ENCODE assay signal across 1 cellular context in genomic region chr12:113788020-113788856, GRCh38.
TF ChIP-seq lines count a peak whose summit lies in the region.

No MANE protein-coding gene starts in this region.

TF ChIP-seq in K562, 482 proteins besides CTCF, POLR2A, EP300 and RAD21 (continued from another document and continues in another):
- TF ChIP-seq CHD7 (IDR thresholded peaks at IDR 0.05; ENCODE audit: low read depth, low read length), result no peak
- TF ChIP-seq ZC3H11A (IDR thresholded peaks at IDR 0.05; ENCODE audit: low read depth, low read length), result no peak
- TF ChIP-seq ZNF707 (CRISPR knock-in tag; conservative IDR thresholded peaks at IDR 0.05), result no peak
- TF ChIP-seq PCBP2 (IDR thresholded peaks at IDR 0.05; ENCODE audit: low read depth, low read length, poor library complexity, severe bottlenecking), result no peak
- no peak for TF ChIP-seq TCF7 (IDR thresholded peaks at IDR 0.05; ENCODE audit: borderline replicate concordance)
- TF ChIP-seq ELF2 (CRISPR knock-in tag; IDR thresholded peaks at IDR 0.05), result no peak
- TF ChIP-seq ZNF77 (CRISPR knock-in tag; IDR thresholded peaks at IDR 0.05), result no peak
- TF ChIP-seq RAD51 (IDR thresholded peaks at IDR 0.05; ENCODE audit: borderline replicate concordance, low read depth), result no peak
- no peak for TF ChIP-seq PYGO2 (tag; IDR thresholded peaks at IDR 0.05)
- TF ChIP-seq ZNF318 (IDR thresholded peaks at IDR 0.05; ENCODE audit: borderline replicate concordance in 1 of 2, low read depth in 1 of 2), result no peak
- no peak for TF ChIP-seq GATA2 (CRISPR knock-in tag; IDR thresholded peaks at IDR 0.05)
- TF ChIP-seq ATF2 (CRISPR knock-in tag; IDR thresholded peaks at IDR 0.05), result no peak
- no peak for TF ChIP-seq NFYB (IDR thresholded peaks at IDR 0.05; ENCODE audit: extremely low read depth, insufficient read length)
- TF ChIP-seq THRA (IDR thresholded peaks at IDR 0.05), result no peak
- no peak for TF ChIP-seq ZNF121 (CRISPR knock-in tag; conservative IDR thresholded peaks at IDR 0.05)
- no peak for TF ChIP-seq CREB3 (tag; conservative IDR thresholded peaks at IDR 0.05; ENCODE audit: low read depth)
- TF ChIP-seq ZNF217 (CRISPR knock-in tag; IDR thresholded peaks at IDR 0.05), result no peak
- no peak for TF ChIP-seq PHF21A (IDR thresholded peaks at IDR 0.05; ENCODE audit: borderline replicate concordance, low read depth)
- no peak for TF ChIP-seq ZHX1 (conservative IDR thresholded peaks at IDR 0.05; ENCODE audit: low read length)
- 0 out of 4 replicates have a peak, but pooled peaks of 1 of the 2 experiments have one; percentile 55 for TF ChIP-seq MCM7 (IDR thresholded peaks at IDR 0.05)
- TF ChIP-seq KLF13 (tag; IDR thresholded peaks at IDR 0.05; ENCODE audit: borderline replicate concordance, low read depth), result no peak
- no peak for TF ChIP-seq CXXC5 (CRISPR knock-in tag; IDR thresholded peaks at IDR 0.05)
- peak; percentile 73; the same call in 1 of the 2 replicates for TF ChIP-seq JUND (IDR thresholded peaks at IDR 0.05; ENCODE audit: borderline replicate concordance, low read depth, low read length)
- TF ChIP-seq JUND (tag; IDR thresholded peaks at IDR 0.05; ENCODE audit: borderline replicate concordance, low read depth, low read length), result peak; percentile 70; the same call in 2 of the 3 replicates
- TF ChIP-seq HSF4 (CRISPR knock-in tag; IDR thresholded peaks at IDR 0.05; ENCODE audit: borderline replicate concordance), result no peak
- no peak for TF ChIP-seq FOXJ3 (CRISPR knock-in tag; IDR thresholded peaks at IDR 0.05)
- no peak for TF ChIP-seq KLF10 (CRISPR knock-in tag; IDR thresholded peaks at IDR 0.05)
- TF ChIP-seq ZFX (CRISPR knock-in tag; IDR thresholded peaks at IDR 0.05), result no peak
- no peak for TF ChIP-seq MEF2D (tag; conservative IDR thresholded peaks at IDR 0.05; ENCODE audit: low read depth)
